ENCODE assay signal across 1 cellular context in the genomic region with DNA sequence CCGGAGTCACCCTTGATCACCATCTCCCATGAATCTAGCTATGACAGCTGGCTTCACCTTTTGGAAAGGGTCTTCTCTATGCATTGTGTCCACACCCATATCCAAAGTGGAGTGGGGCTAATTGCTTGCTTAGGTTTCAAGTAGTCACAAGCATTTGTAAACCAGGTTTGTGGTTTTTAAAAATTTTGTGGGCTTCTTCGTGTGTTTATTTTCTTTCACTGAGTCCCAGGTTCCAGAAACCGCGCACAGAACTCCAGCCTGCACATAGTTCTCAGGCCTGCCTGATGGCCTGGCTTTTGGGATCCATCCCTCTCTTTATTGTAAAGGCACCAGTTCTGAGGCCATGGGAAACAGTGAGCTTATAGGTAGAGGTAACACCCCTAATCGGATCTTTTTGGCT.
TF ChIP-seq lines count a peak whose summit lies in the region.

No MANE protein-coding gene starts in this region.

TF ChIP-seq in H1, 55 proteins besides CTCF, POLR2A, EP300 and RAD21 (continued from another document):
- TF ChIP-seq KDM4A (IDR thresholded peaks at IDR 0.05; ENCODE audit: low read depth, low read length, severe bottlenecking) (no peak), BCL11A (IDR thresholded peaks at IDR 0.05; ENCODE audit: low read depth in 2 of 2, low read length in 2 of 2) (no peak), CEBPB (IDR thresholded peaks at IDR 0.05; ENCODE audit: low read depth, low read length) (no peak), SIRT6 (IDR thresholded peaks at IDR 0.05; ENCODE audit: low read length) (no peak), MAX (IDR thresholded peaks at IDR 0.05) (no peak), SP2 (IDR thresholded peaks at IDR 0.05; ENCODE audit: low read length) (no peak), SIX5 (IDR thresholded peaks at IDR 0.05; ENCODE audit: low read depth, low read length) (no peak), TBP (IDR thresholded peaks at IDR 0.05; ENCODE audit: low read depth, low read length) (no peak), GTF2F1 (IDR thresholded peaks at IDR 0.05; ENCODE audit: borderline replicate concordance, low read depth, low read length) (no peak), SRF (IDR thresholded peaks at IDR 0.05; ENCODE audit: low read depth, low read length) (no peak), ZNF274 (IDR thresholded peaks at IDR 0.05; ENCODE audit: borderline replicate concordance, extremely low read depth, low read length) (no peak), BRCA1 (IDR thresholded peaks at IDR 0.05; ENCODE audit: low read depth, low read length) (no peak), FOSL1 (IDR thresholded peaks at IDR 0.05; ENCODE audit: insufficient read depth, low read depth, low read length) (no peak)
